9 cellular contexts compared by ENCODE assay signal in the genomic region with DNA sequence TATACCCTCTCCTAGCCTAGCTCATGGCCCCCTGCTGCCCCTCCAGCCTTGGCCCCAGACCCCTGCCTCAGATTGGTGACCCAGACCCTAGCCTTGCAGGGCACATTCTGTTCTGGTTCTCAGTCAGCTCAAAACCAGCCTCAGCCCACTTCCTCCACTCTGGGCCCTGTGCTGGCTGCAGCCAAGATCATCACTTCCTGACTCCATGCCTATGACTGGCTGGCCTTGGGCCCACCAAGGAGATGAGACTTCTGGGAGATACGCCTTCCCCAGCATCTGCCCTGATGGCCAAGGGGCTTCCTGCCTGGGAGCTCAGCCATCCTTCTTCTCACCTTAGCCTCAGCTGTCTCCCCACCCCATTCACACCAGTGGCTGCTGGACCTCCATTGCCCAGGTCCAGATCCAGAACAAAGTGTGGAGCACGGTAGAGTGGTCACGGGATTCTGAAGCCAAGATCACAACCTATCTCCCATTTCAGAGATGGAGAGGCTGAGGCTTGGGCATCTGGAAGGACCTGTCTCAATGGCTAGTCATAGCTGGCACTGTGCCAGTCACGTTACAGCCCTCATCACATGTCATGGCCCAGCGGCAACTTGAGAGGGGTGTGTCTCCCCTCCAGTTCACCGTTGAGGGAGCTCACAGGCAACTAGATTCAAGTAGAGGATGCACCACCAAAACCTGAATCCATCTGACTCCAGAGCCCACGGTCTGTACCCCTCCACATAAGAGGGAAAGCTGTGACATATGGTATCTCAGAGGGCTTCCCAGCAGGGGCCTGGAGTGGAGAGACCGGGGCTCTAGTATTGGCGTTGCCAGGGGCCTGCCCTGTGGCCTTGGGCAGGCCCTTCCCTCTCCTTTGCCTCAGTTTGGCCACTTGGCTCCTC. TPM values are rescaled to one million over a fixed set of nuclear protein-coding genes. Genes with fewer than 3 reads are reported as not detected.
DNase-seq lines count a peak whose midpoint lies in the region; ATAC-seq and TF ChIP-seq lines count a peak whose summit lies in the region.
"Had no signal": no experiment of that assay in that cellular context is flagged by ENCODE, and none has a peak within 500 bp of the region (broad histone marks: within the 10 kb centered on the region; RNA-seq: fewer than 3 reads in every experiment).

No MANE protein-coding gene starts in this region.

- DNase-seq in NCI-H1417 (lab: John Stamatoyannopoulos, UW) = peak in 2 of 3 experiments; percentile 60 to 93
- no peak for DNase-seq in NCI-H1417 treated with DMSO at 0.1 percent for 48 hours (lab: John Stamatoyannopoulos, UW)
- peak; percentile 59 for DNase-seq in NCI-H345 (lab: John Stamatoyannopoulos, UW)
- DNase-seq in iPS-NIHi11 (ENCODE audit: low spot score) = no peak

- no peaks in the 10 kb centered on the region for H3K36me3 Mint-ChIP-seq in brain

- no peaks in the 10 kb centered on the region for H3K27me3 ChIP-seq in mucosa of rectum (ENCODE audit: control insufficient read depth in 2 of 2, insufficient read depth in 2 of 2, low read length in 2 of 2)

- peak overlapping the region in 4 of 5 experiments; percentile 11 to 77 (median 22) for H3K27ac Mint-ChIP-seq in brain

- no peak overlapping the region for H3K4me3 ChIP-seq in mucosa of rectum (ENCODE audit: low read length in 2 of 2)

- peaks cover 0 to 2% of the 10 kb centered on the region in 2 donors for H3K4me1 ChIP-seq in mucosa of rectum (ENCODE audit: control insufficient read depth in 2 of 2, insufficient read depth in 2 of 2, low read length in 2 of 2)

- H3K9ac ChIP-seq in mucosa of rectum (ENCODE audit: low read depth in 1 of 2, low read length in 2 of 2) = no peak overlapping the region

- peaks cover 2% of the 10 kb centered on the region for H3K27me3 Mint-ChIP-seq in brain

- H3K9me3 Mint-ChIP-seq in brain = peaks cover 0 to 3% (median 0%) of the 10 kb centered on the region in 5 experiments

- ATAC-seq in GM19023 (IDR thresholded peaks at IDR 0.05; ENCODE audit: unreplicated experiment) (no peak), HG03378 (IDR thresholded peaks at IDR 0.05; ENCODE audit: unreplicated experiment) (no peak)

- no peaks in the 10 kb centered on the region for H3K36me3 ChIP-seq in mucosa of rectum (ENCODE audit: control insufficient read depth in 2 of 2, insufficient read depth in 2 of 2, low read length in 2 of 2)

- peak overlapping the region; percentile 7 to 35 for H3K27ac ChIP-seq in mucosa of rectum (ENCODE audit: low read depth in 2 of 2, low read length in 2 of 2)
- H3K27ac ChIP-seq: 22Rv1 had no signal

- no peak for TF ChIP-seq CTCF in brain (conservative IDR thresholded peaks at IDR 0.05)

- H3K4me1 Mint-ChIP-seq in brain = peaks cover 78% of the 10 kb centered on the region

- no peaks in the 10 kb centered on the region for H3K9me3 ChIP-seq in mucosa of rectum (ENCODE audit: control insufficient read depth in 2 of 2, low read length in 2 of 2)

- no peak overlapping the region for H3K4me3 Mint-ChIP-seq in brain

RNA-seq across cellular contexts. Expression of a gene that starts 43.0 kb away (rescaled TPM):
- 12.1 TPM for polyA plus RNA-seq in brain (ENCODE audit: insufficient read depth, low read depth, low replicate concordance)

RNA-seq across cellular contexts. Expression of a gene that starts 49.7 kb away (rescaled TPM):
- polyA plus RNA-seq in brain (ENCODE audit: insufficient read depth, low read depth, low replicate concordance) = 18.9 TPM

Comparison
In these comparisons a context has a peak if more than half of its experiments do, and no peak if none do; other contexts are left out.
1. DNase-seq: peak in NCI-H1417 (2 of 3) and NCI-H345 (single experiment); none in NCI-H1417 treated with DMSO at 0.1 percent for 48 hours (single experiment) and iPS-NIHi11 (single experiment).